ENCODE assay signal across 22 cellular contexts in the genomic region with DNA sequence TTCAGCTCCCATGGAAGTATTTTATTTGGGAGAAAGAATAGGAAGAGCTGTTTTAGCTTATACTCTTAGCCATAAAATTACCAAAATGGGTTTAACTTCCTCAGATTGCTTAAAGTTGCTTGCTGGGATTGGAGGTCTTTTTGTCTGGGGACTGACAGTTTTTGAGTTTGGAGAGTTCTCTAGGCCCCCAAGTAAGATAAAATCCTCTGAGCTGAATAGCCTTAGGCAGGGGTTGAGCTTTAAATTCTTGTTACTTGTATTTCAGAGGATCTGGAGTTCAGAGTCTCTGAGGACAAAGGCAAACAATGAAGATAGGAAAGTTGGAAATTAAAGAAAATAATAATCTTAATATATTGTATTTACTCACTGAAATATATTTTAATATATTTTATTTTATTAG.
"Had no signal": no experiment of that assay in that cellular context is flagged by ENCODE, and none has a peak within 500 bp of the region (broad histone marks: within the 10 kb centered on the region; RNA-seq: fewer than 3 reads in every experiment).

No MANE protein-coding gene starts in this region.

- H3K9me3 Mint-ChIP-seq: activated CD4-positive, alpha-beta memory T cell treated with anti-CD3 and anti-CD28 coated beads, Interleukin-2, amount 10 ng/mL, durations not matched to agents 7 days and 5 days; activated CD4-positive, alpha-beta T cell treated with anti-CD3 and anti-CD28 coated beads, Interleukin-2, amount 10 ng/mL, durations not matched to agents 7 days and 5 days; activated T-cell treated with anti-CD3 and anti-CD28 coated beads, Interleukin-2, amount 50 U/mL, for 4 hours; activated T-helper 17 cell treated with anti-CD3 and anti-CD28 coated beads, Interleukin-2, amount 50 U/mL, for 72 hours; stimulated activated naive CD8-positive, alpha-beta T cell treated with anti-CD3 and anti-CD28 coated beads, Interleukin-15, Interleukin-2, amounts not matched to agents 100 ng/mL and 50 ng/mL, for 24 hours had no signal

- H3K27me3 ChIP-seq: heart left ventricle, left lung, spleen, thyroid gland, upper lobe of right lung had no signal

- H3K9me3 ChIP-seq: thyroid gland, upper lobe of right lung had no signal

- H3K4me3 Mint-ChIP-seq: activated CD4-positive, alpha-beta memory T cell treated with anti-CD3 and anti-CD28 coated beads, Interleukin-2, amount 10 ng/mL, durations not matched to agents 7 days and 5 days; activated CD4-positive, alpha-beta T cell treated with anti-CD3 and anti-CD28 coated beads, Interleukin-2, amount 10 ng/mL, durations not matched to agents 7 days and 5 days; activated T-cell treated with anti-CD3 and anti-CD28 coated beads, Interleukin-2, amount 50 U/mL, for 4 hours; activated T-helper 17 cell treated with anti-CD3 and anti-CD28 coated beads, Interleukin-2, amount 50 U/mL, for 72 hours; stimulated activated naive CD8-positive, alpha-beta T cell treated with anti-CD3 and anti-CD28 coated beads, Interleukin-15, Interleukin-2, amounts not matched to agents 100 ng/mL and 50 ng/mL, for 24 hours had no signal

- H3K36me3 ChIP-seq: heart left ventricle, left lung, lower lobe of right lung, spleen, thyroid gland, upper lobe of right lung had no signal

- H3K4me3 ChIP-seq: heart left ventricle, left lung, lower lobe of right lung, spleen, thyroid gland, upper lobe of right lung had no signal

- H3K4me1 ChIP-seq: heart left ventricle, left lung, lower lobe of right lung, spleen, upper lobe of right lung had no signal

- H3K4me1 Mint-ChIP-seq: activated CD4-positive, alpha-beta memory T cell treated with anti-CD3 and anti-CD28 coated beads, Interleukin-2, amount 10 ng/mL, durations not matched to agents 7 days and 5 days; activated CD4-positive, alpha-beta T cell treated with anti-CD3 and anti-CD28 coated beads, Interleukin-2, amount 10 ng/mL, durations not matched to agents 7 days and 5 days; activated T-helper 17 cell treated with anti-CD3 and anti-CD28 coated beads, Interleukin-2, amount 50 U/mL, for 72 hours had no signal

- H3K27ac ChIP-seq: heart left ventricle, left lung, lower lobe of right lung, spleen, upper lobe of right lung had no signal

- ATAC-seq: activated T-cell treated with anti-CD3 and anti-CD28 coated beads, Interleukin-2, amount 50 U/mL, for 4 hours; activated T-helper 17 cell treated with anti-CD3 and anti-CD28 coated beads, Interleukin-2, amount 50 U/mL, for 72 hours; esophagus mucosa; heart left ventricle; lower lobe of right lung; upper lobe of right lung had no signal

- H3K27me3 Mint-ChIP-seq: activated CD4-positive, alpha-beta memory T cell treated with anti-CD3 and anti-CD28 coated beads, Interleukin-2, amount 10 ng/mL, durations not matched to agents 7 days and 5 days; activated CD4-positive, alpha-beta T cell treated with anti-CD3 and anti-CD28 coated beads, Interleukin-2, amount 10 ng/mL, durations not matched to agents 7 days and 5 days; activated T-helper 17 cell treated with anti-CD3 and anti-CD28 coated beads, Interleukin-2, amount 50 U/mL, for 72 hours; stimulated activated naive CD8-positive, alpha-beta T cell treated with anti-CD3 and anti-CD28 coated beads, Interleukin-15, Interleukin-2, amounts not matched to agents 100 ng/mL and 50 ng/mL, for 24 hours had no signal

- DNase-seq: activated CD4-positive, alpha-beta memory T cell treated with anti-CD3 and anti-CD28 coated beads, Interleukin-2, amount 10 ng/mL, durations not matched to agents 7 days and 5 days; activated CD4-positive, alpha-beta T cell treated with anti-CD3 and anti-CD28 coated beads for 1 hour; activated CD4-positive, alpha-beta T cell treated with anti-CD3 and anti-CD28 coated beads, Interleukin-2, amount 10 ng/mL, durations not matched to agents 7 days and 5 days; activated gamma-delta T cell treated with Interleukin-2 at 50 U/mL for 16 hours; activated naive CD4-positive, alpha-beta T cell treated with anti-CD3 and anti-CD28 coated beads, Interleukin-2, amount 50 U/mL, for 16 hours; activated T-cell treated with anti-CD3 and anti-CD28 coated beads, Interleukin-2, amount 50 U/mL, for 4 hours; amygdala; caudate nucleus; cortex of kidney; foreskin fibroblast; heart left ventricle; left lung; lower lobe of right lung; mesenchymal stem cell; spleen; substantia nigra; T-helper 2 cell; thyroid gland; upper lobe of right lung had no signal

- H3K27ac Mint-ChIP-seq: activated CD4-positive, alpha-beta memory T cell treated with anti-CD3 and anti-CD28 coated beads, Interleukin-2, amount 10 ng/mL, durations not matched to agents 7 days and 5 days; activated CD4-positive, alpha-beta T cell treated with anti-CD3 and anti-CD28 coated beads, Interleukin-2, amount 10 ng/mL, durations not matched to agents 7 days and 5 days; activated T-helper 17 cell treated with anti-CD3 and anti-CD28 coated beads, Interleukin-2, amount 50 U/mL, for 72 hours; stimulated activated naive CD8-positive, alpha-beta T cell treated with anti-CD3 and anti-CD28 coated beads, Interleukin-15, Interleukin-2, amounts not matched to agents 100 ng/mL and 50 ng/mL, for 24 hours had no signal
